In genomic region chr3:37935290-37935668, GRCh38 we compare ENCODE assay signal across 1 cellular context.
TF ChIP-seq lines count a peak whose summit lies in the region.

No MANE protein-coding gene starts in this region.

TF ChIP-seq in IMR-90, 13 proteins besides CTCF, POLR2A, EP300 and RAD21:
- no peak for TF ChIP-seq MAZ (IDR thresholded peaks at IDR 0.05; ENCODE audit: borderline replicate concordance, low read depth, low read length)
- TF ChIP-seq RCOR1 (IDR thresholded peaks at IDR 0.05; ENCODE audit: insufficient replicate concordance, low read length) = no peak
- no peak for TF ChIP-seq FOS (IDR thresholded peaks at IDR 0.05; ENCODE audit: low read depth, low read length)
